In genomic region chr10:92760609-92761008, GRCh38 we compare ENCODE assay signal across 12 cellular contexts.
DNase-seq lines count a peak whose midpoint lies in the region; ATAC-seq and TF ChIP-seq lines count a peak whose summit lies in the region.
"Had no signal": no experiment of that assay in that cellular context is flagged by ENCODE, and none has a peak within 500 bp of the region (broad histone marks: within the 10 kb centered on the region; RNA-seq: fewer than 3 reads in every experiment).

No MANE protein-coding gene starts in this region.

- no peaks in the 10 kb centered on the region for H3K36me3 Mint-ChIP-seq in activated CD8-positive, alpha-beta T cell treated with anti-CD3 and anti-CD28 coated beads for 36 hours (ENCODE audit: low read depth)
- H3K36me3 Mint-ChIP-seq: activated naive CD8-positive, alpha-beta T cell treated with anti-CD3 and anti-CD28 coated beads for 36 hours had no signal

- no peak for TF ChIP-seq POLR2A in body of pancreas (IDR thresholded peaks at IDR 0.05)

- H3K27ac Mint-ChIP-seq in activated CD8-positive, alpha-beta T cell treated with anti-CD3 and anti-CD28 coated beads for 36 hours = no peak overlapping the region
- H3K27ac Mint-ChIP-seq: activated naive CD8-positive, alpha-beta T cell treated with anti-CD3 and anti-CD28 coated beads for 36 hours; progenitor cell of endocrine pancreas had no signal

- intact Hi-C loops in activated CD8-positive, alpha-beta T cell treated with anti-CD3 and anti-CD28 coated beads for 36 hours (cut with micrococcal nuclease) = no loop called here
- intact Hi-C loops in body of pancreas (cut with DNase I) = no loop called here

- H3K4me3 ChIP-seq in AG10803 (ENCODE audit: low read length) (no peak overlapping the region), KMS-11 (IDR thresholded peaks at IDR 0.05; ENCODE audit: insufficient read depth, low read depth, low read length) (no peak overlapping the region), muscle layer of colon (ENCODE audit: low read depth in 1 of 2, low read length in 2 of 2) (no peak overlapping the region), body of pancreas (no peak overlapping the region)

- no peaks in the 10 kb centered on the region for H3K79me2 ChIP-seq in KMS-11 (ENCODE audit: insufficient read depth, low read depth)

- DNase-seq in AG10803 (ENCODE audit: low read depth) (peak; percentile 20), astrocyte of the hippocampus (ENCODE audit: low read depth, low spot score) (peak; percentile 38), SHP77 treated with DMSO at 0.1 percent for 48 hours (lab: John Stamatoyannopoulos, UW) (no peak), body of pancreas (no peak), SW 1271 (lab: John Stamatoyannopoulos, UW) (no peak)
- no peak for DNase-seq in activated CD8-positive, alpha-beta T cell treated with anti-CD3 and anti-CD28 coated beads for 36 hours
- DNase-seq: activated naive CD8-positive, alpha-beta T cell treated with anti-CD3 and anti-CD28 coated beads for 36 hours; NCI-H187; Right ventricle myocardium superior had no signal

- peak overlapping the region; percentile 54 for H3K27ac ChIP-seq in KMS-11
- H3K27ac ChIP-seq in muscle layer of colon (ENCODE audit: low read depth, low read length) = peak overlapping the region; percentile 67
- no peak overlapping the region for H3K27ac ChIP-seq in body of pancreas

- CTCF ChIA-PET in activated CD8-positive, alpha-beta T cell treated with anti-CD3 and anti-CD28 coated beads for 36 hours (lab: Charles Lee) = no interaction called here

- H3K4me1 Mint-ChIP-seq in activated CD8-positive, alpha-beta T cell treated with anti-CD3 and anti-CD28 coated beads for 36 hours (ENCODE audit: low read depth) = peaks cover 9% of the 10 kb centered on the region

- H3K9me3 ChIP-seq in muscle layer of colon (ENCODE audit: low read length) (no peaks in the 10 kb centered on the region), body of pancreas (no peaks in the 10 kb centered on the region)

- H3K4me2 ChIP-seq in KMS-11 = peak overlapping the region; percentile 64; the same call in 1 of the 2 replicates

- H3K27me3 ChIP-seq in KMS-11 (ENCODE audit: insufficient read depth, low read depth) (no peaks in the 10 kb centered on the region), muscle layer of colon (ENCODE audit: control insufficient read depth in 1 of 2, insufficient read depth in 2 of 2, low read length in 2 of 2) (no peaks in the 10 kb centered on the region), body of pancreas (no peaks in the 10 kb centered on the region)

- POLR2A ChIA-PET in activated CD8-positive, alpha-beta T cell treated with anti-CD3 and anti-CD28 coated beads for 36 hours (lab: Charles Lee) = no interaction called here

- WGBS in body of pancreas, 2 donors = 60 to 70% methylated on average over 1 of the region's 1 CpG

- H3K4me3 Mint-ChIP-seq in activated CD8-positive, alpha-beta T cell treated with anti-CD3 and anti-CD28 coated beads for 36 hours = no peak overlapping the region
- H3K4me3 Mint-ChIP-seq: activated naive CD8-positive, alpha-beta T cell treated with anti-CD3 and anti-CD28 coated beads for 36 hours had no signal

- H3K9ac ChIP-seq in KMS-11 (peak overlapping the region; percentile 48; the same call in 1 of the 2 replicates), muscle layer of colon (ENCODE audit: low read length) (no peak overlapping the region)

- peak overlapping the region; percentile 88 for H2AFZ ChIP-seq in KMS-11 (ENCODE audit: low read depth)

- no peaks in the 10 kb centered on the region for H4K20me1 ChIP-seq in KMS-11 (ENCODE audit: insufficient read depth)

- no peaks in the 10 kb centered on the region for H3K36me3 ChIP-seq in KMS-11 (ENCODE audit: insufficient read depth)
- H3K36me3 ChIP-seq in muscle layer of colon (ENCODE audit: insufficient read depth, low read length) = no peaks in the 10 kb centered on the region
- H3K36me3 ChIP-seq in body of pancreas (replicated peaks in 1 of 2; ENCODE audit: insufficient read depth in 1 of 2, low read depth in 2 of 2) = no peaks in the 10 kb centered on the region

- H3K27me3 Mint-ChIP-seq in activated CD8-positive, alpha-beta T cell treated with anti-CD3 and anti-CD28 coated beads for 36 hours = peaks cover 8% of the 10 kb centered on the region

- ATAC-seq in activated CD8-positive, alpha-beta T cell treated with anti-CD3 and anti-CD28 coated beads for 36 hours = no peak
- no peak for ATAC-seq in body of pancreas

- TF ChIP-seq CTCF in AG10803 (conservative IDR thresholded peaks at IDR 0.05; ENCODE audit: low read length) (no peak), KMS-11 (conservative IDR thresholded peaks at IDR 0.05; ENCODE audit: low read depth, low read length) (no peak), body of pancreas (IDR thresholded peaks at IDR 0.05) (no peak)
- no peak for TF ChIP-seq CTCF in activated CD8-positive, alpha-beta T cell treated with anti-CD3 and anti-CD28 coated beads for 36 hours (IDR thresholded peaks at IDR 0.05)

- H3K4me1 ChIP-seq in KMS-11 (ENCODE audit: low read depth, poor library complexity, severe bottlenecking) (peaks cover 50% of the 10 kb centered on the region), muscle layer of colon (ENCODE audit: insufficient read depth, low read length) (peaks cover 34% of the 10 kb centered on the region), body of pancreas (no peaks in the 10 kb centered on the region)

- H3K9me3 Mint-ChIP-seq in activated CD8-positive, alpha-beta T cell treated with anti-CD3 and anti-CD28 coated beads for 36 hours = no peaks in the 10 kb centered on the region
- H3K9me3 Mint-ChIP-seq: activated naive CD8-positive, alpha-beta T cell treated with anti-CD3 and anti-CD28 coated beads for 36 hours had no signal

Comparison
In these comparisons a context has a peak if more than half of its experiments do, and no peak if none do; other contexts are left out.
1. DNase-seq: peak in AG10803 (single experiment) and astrocyte of the hippocampus (single experiment); none in SHP77 treated with DMSO at 0.1 percent for 48 hours (single experiment), activated CD8-positive, alpha-beta T cell treated with anti-CD3 and anti-CD28 coated beads for 36 hours (single experiment), body of pancreas (0 of 4) and SW 1271 (0 of 2).
2. H3K27ac ChIP-seq: peak in KMS-11 (single experiment) and muscle layer of colon (single experiment); none in body of pancreas (0 of 4).